15 cellular contexts compared by ENCODE assay signal in the genomic region with DNA sequence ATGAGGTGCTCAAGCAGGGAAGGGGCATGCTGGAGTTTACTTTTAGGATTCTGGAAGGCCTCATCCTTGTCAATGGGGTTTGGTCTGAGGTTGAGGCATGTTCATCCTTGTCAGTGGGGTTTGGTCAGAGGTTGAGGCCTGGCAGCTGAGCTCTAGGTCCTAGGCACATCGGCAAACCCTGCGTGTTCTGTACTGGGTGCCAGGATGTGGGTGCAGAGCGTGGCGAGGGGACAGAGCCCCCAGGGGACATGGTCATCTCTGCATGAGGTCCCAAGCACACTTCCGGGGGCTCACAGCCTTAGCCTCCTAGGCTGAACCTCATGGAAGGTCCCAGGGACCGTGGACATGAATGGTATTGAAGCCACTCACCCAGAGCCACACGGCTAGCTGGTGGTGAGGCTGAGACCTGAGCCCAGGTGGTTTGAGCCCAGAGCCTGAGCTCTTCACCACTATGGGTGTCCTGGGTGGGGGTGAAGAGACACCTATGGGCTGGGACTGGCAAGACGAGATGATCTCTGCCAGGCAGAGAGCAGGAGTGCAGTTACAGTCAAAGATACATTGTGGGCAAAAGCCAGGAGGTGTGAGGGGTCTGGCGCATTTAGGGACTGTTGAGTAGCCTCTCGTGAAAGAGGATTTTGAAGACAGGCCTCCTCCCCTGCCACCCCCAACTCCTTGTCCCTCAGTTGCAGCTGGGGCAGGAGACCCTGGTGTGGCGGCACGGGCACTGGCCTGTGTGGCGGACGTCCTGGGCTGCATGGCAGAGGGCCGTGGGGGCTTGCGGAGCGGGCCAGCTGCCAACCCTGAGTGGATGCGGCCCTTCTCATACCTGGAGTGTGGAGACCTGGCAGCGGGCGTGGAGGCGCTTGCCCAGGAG. TPM values are rescaled to one million over a fixed set of nuclear protein-coding genes. Genes with fewer than 3 reads are reported as not detected.
DNase-seq lines count a peak whose midpoint lies in the region; ATAC-seq and TF ChIP-seq lines count a peak whose summit lies in the region.
"Had no signal": no experiment of that assay in that cellular context is flagged by ENCODE, and none has a peak within 500 bp of the region (broad histone marks: within the 10 kb centered on the region; RNA-seq: fewer than 3 reads in every experiment).

No MANE protein-coding gene starts in this region.

- H2BK5ac ChIP-seq in IMR-90 (ENCODE audit: low read depth, low read length, poor library complexity, severe bottlenecking) = no peak overlapping the region

- H3K9me3 ChIP-seq in IMR-90 (ENCODE audit: control insufficient read depth, insufficient read depth, low read length) = no peaks in the 10 kb centered on the region
- H3K9me3 ChIP-seq in osteoblast (ENCODE audit: low read depth, low read length) = no peaks in the 10 kb centered on the region
- H3K9me3 ChIP-seq: ovary, spleen had no signal

- H3K4me3 Mint-ChIP-seq in activated CD8-positive, alpha-beta memory T cell treated with anti-CD3 and anti-CD28 coated beads, Interleukin-2, amount 10 ng/mL, durations not matched to agents 7 days and 5 days = no peak overlapping the region
- H3K4me3 Mint-ChIP-seq in activated T-helper 1 cell treated with anti-CD3 and anti-CD28 coated beads, Interleukin-12 subunit alpha, Interleukin-12 subunit beta, Interleukin-2, Interleukin-4 antibody, amounts not matched to agents 30 ng/mL and 10 ng/mL and 1 ng/mL, durations not matched to agents 14 hours and 24 hours and 36 hours = no peak overlapping the region
- H3K4me3 Mint-ChIP-seq: activated naive CD8-positive, alpha-beta T cell treated with anti-CD3 and anti-CD28 coated beads, Interleukin-2, amount 10 ng/mL, durations not matched to agents 7 days and 5 days had no signal

- H3K27me3 Mint-ChIP-seq in activated CD8-positive, alpha-beta memory T cell treated with anti-CD3 and anti-CD28 coated beads, Interleukin-2, amount 10 ng/mL, durations not matched to agents 7 days and 5 days = no peaks in the 10 kb centered on the region
- no peaks in the 10 kb centered on the region for H3K27me3 Mint-ChIP-seq in activated T-helper 1 cell treated with anti-CD3 and anti-CD28 coated beads, Interleukin-12 subunit alpha, Interleukin-12 subunit beta, Interleukin-2, Interleukin-4 antibody, amounts not matched to agents 30 ng/mL and 10 ng/mL and 1 ng/mL, durations not matched to agents 14 hours and 24 hours and 36 hours (ENCODE audit: insufficient read depth)
- H3K27me3 Mint-ChIP-seq: activated naive CD8-positive, alpha-beta T cell treated with anti-CD3 and anti-CD28 coated beads, Interleukin-2, amount 10 ng/mL, durations not matched to agents 7 days and 5 days had no signal

- H3K4me3 ChIP-seq in IMR-90 (ENCODE audit: insufficient read depth, low read depth, low read length) (no peak overlapping the region), osteoblast (ENCODE audit: insufficient read depth, low read length) (no peak overlapping the region)
- H3K4me3 ChIP-seq: ovary, spleen had no signal

- no peak overlapping the region for H2BK15ac ChIP-seq in IMR-90 (ENCODE audit: low read depth, low read length)

- H3K4me2 ChIP-seq in IMR-90 (ENCODE audit: low read depth, low read length) (no peak overlapping the region), osteoblast (ENCODE audit: insufficient read depth, low read length) (no peak overlapping the region)

- no peak for TF ChIP-seq POLR2A in IMR-90 (IDR thresholded peaks at IDR 0.05; ENCODE audit: low read depth, low read length)

- no peak for DNase-seq in activated CD8-positive, alpha-beta memory T cell treated with anti-CD3 and anti-CD28 coated beads, Interleukin-2, amount 10 ng/mL, durations not matched to agents 7 days and 5 days
- no peak for DNase-seq in activated CD8-positive, alpha-beta memory T cell treated with anti-CD3 and anti-CD28 coated beads for 24 hours
- DNase-seq in IMR-90 (no peak), osteoblast (ENCODE audit: insufficient read length, low spot score, missing footprints) (peak; percentile 76), GF-D8 (lab: John Stamatoyannopoulos, UW) (no peak), UCSD-AML1 (lab: John Stamatoyannopoulos, UW; ENCODE audit: unreplicated experiment) (no peak), retina (no peak)
- DNase-seq in activated T-helper 1 cell treated with anti-CD3 and anti-CD28 coated beads, Interleukin-12 subunit alpha, Interleukin-12 subunit beta, Interleukin-2, Interleukin-4 antibody, amounts not matched to agents 30 ng/mL and 10 ng/mL and 1 ng/mL, durations not matched to agents 14 hours and 24 hours and 36 hours (ENCODE audit: low spot score) = no peak
- DNase-seq: activated naive CD8-positive, alpha-beta T cell treated with anti-CD3 and anti-CD28 coated beads, Interleukin-2, amount 10 ng/mL, durations not matched to agents 7 days and 5 days; glutamatergic neuron; NCI-H2081 treated with DMSO at 0.1 percent for 48 hours; NCI-H774; ovary; SHP77 treated with DMSO at 0.1 percent for 48 hours; spleen had no signal

- in situ Hi-C loops in IMR-90 (cut with MboI; ENCODE audit: low sequenced_read_pairs) = no loop called here

- no peak overlapping the region for H4K8ac ChIP-seq in IMR-90 (ENCODE audit: low read depth in 2 of 2, low read length in 2 of 2)

- TF ChIP-seq RAD21 in IMR-90 (IDR thresholded peaks at IDR 0.05; ENCODE audit: low read length) = no peak

- H2AK5ac ChIP-seq in IMR-90 (ENCODE audit: low read depth, low read length) = no peak overlapping the region

- H3K4me1 Mint-ChIP-seq in activated CD8-positive, alpha-beta memory T cell treated with anti-CD3 and anti-CD28 coated beads, Interleukin-2, amount 10 ng/mL, durations not matched to agents 7 days and 5 days = peaks cover 29% of the 10 kb centered on the region
- peaks cover 22% of the 10 kb centered on the region for H3K4me1 Mint-ChIP-seq in activated T-helper 1 cell treated with anti-CD3 and anti-CD28 coated beads, Interleukin-12 subunit alpha, Interleukin-12 subunit beta, Interleukin-2, Interleukin-4 antibody, amounts not matched to agents 30 ng/mL and 10 ng/mL and 1 ng/mL, durations not matched to agents 14 hours and 24 hours and 36 hours (ENCODE audit: low read depth)

- no peak overlapping the region for H3K4ac ChIP-seq in IMR-90 (ENCODE audit: low read depth, low read length)

- no TSS peak for BruUV-seq in IMR-90 (replicated peaks; lab: Mats Ljungman, UMichigan)

- H2BK120ac ChIP-seq in IMR-90 (ENCODE audit: low read depth, low read length) = no peak overlapping the region

- H3K4me1 ChIP-seq in IMR-90 (ENCODE audit: control insufficient read depth, insufficient read depth, low read length) = peaks cover 6% of the 10 kb centered on the region
- H3K4me1 ChIP-seq in osteoblast (ENCODE audit: insufficient read depth, low read length) = peaks cover 9% of the 10 kb centered on the region

- no peak overlapping the region for H3K56ac ChIP-seq in IMR-90 (ENCODE audit: extremely low read depth, insufficient read depth, low read length)

- intact Hi-C loops in IMR-90 (cut with micrococcal nuclease) = no loop called here
- intact Hi-C loops in activated T-helper 1 cell treated with anti-CD3 and anti-CD28 coated beads, Interleukin-12 subunit alpha, Interleukin-12 subunit beta, Interleukin-2, Interleukin-4 antibody, amounts not matched to agents 30 ng/mL and 10 ng/mL and 1 ng/mL, durations not matched to agents 14 hours and 24 hours and 36 hours (cut with micrococcal nuclease) = no loop called here

- no peak overlapping the region for H3K23ac ChIP-seq in IMR-90 (ENCODE audit: low read depth, low read length)

- no peak overlapping the region for H3K27ac ChIP-seq in IMR-90 (ENCODE audit: insufficient read depth, low read length)
- H3K27ac ChIP-seq in osteoblast (ENCODE audit: low read depth, low read length) = no peak overlapping the region
- H3K27ac ChIP-seq: ovary, spleen had no signal

- dilution Hi-C loops in IMR-90 (cut with HindIII; ENCODE audit: low sequenced_read_pairs, unreplicated experiment) = no loop called here

- H3K27me3 ChIP-seq in IMR-90 (ENCODE audit: control insufficient read depth, insufficient read depth, low read length) = no peaks in the 10 kb centered on the region
- H3K27me3 ChIP-seq in osteoblast (ENCODE audit: insufficient read depth, low read length) = no peaks in the 10 kb centered on the region
- H3K27me3 ChIP-seq: ovary, spleen had no signal

- CTCF ChIA-PET in activated CD8-positive, alpha-beta memory T cell treated with anti-CD3 and anti-CD28 coated beads, Interleukin-2, amount 10 ng/mL, durations not matched to agents 7 days and 5 days (lab: Charles Lee) = no interaction called here
- CTCF ChIA-PET in IMR-90 (lab: Yijun Ruan, JAX) = no interaction called here

- H2AFZ ChIP-seq in IMR-90 (replicated peaks; ENCODE audit: low read length, poor library complexity) (no peak overlapping the region), osteoblast (ENCODE audit: low read length) (no peak overlapping the region)

- 0 out of 2 replicates have a peak, but pooled peaks cover 8% of the 10 kb centered on the region for H3K9me1 ChIP-seq in IMR-90 (ENCODE audit: insufficient read depth, low read length)

- H2AK9ac ChIP-seq in IMR-90 (replicated peaks; ENCODE audit: low read depth, low read length, poor library complexity) = peak overlapping the region; percentile 9

- no peak overlapping the region for H4K5ac ChIP-seq in IMR-90 (ENCODE audit: low read depth, low read length)

- H4K20me1 ChIP-seq in IMR-90 (ENCODE audit: insufficient read depth, low read length) (no peaks in the 10 kb centered on the region), osteoblast (ENCODE audit: insufficient read depth, low read length) (no peaks in the 10 kb centered on the region)

- H3K27ac Mint-ChIP-seq in activated CD8-positive, alpha-beta memory T cell treated with anti-CD3 and anti-CD28 coated beads, Interleukin-2, amount 10 ng/mL, durations not matched to agents 7 days and 5 days = peak overlapping the region; percentile 47
- H3K27ac Mint-ChIP-seq in activated T-helper 1 cell treated with anti-CD3 and anti-CD28 coated beads, Interleukin-12 subunit alpha, Interleukin-12 subunit beta, Interleukin-2, Interleukin-4 antibody, amounts not matched to agents 30 ng/mL and 10 ng/mL and 1 ng/mL, durations not matched to agents 14 hours and 24 hours and 36 hours = peak overlapping the region; percentile 50
- H3K27ac Mint-ChIP-seq: activated naive CD8-positive, alpha-beta T cell treated with anti-CD3 and anti-CD28 coated beads, Interleukin-2, amount 10 ng/mL, durations not matched to agents 7 days and 5 days had no signal

- H4K91ac ChIP-seq in IMR-90 (ENCODE audit: insufficient read depth, low read depth, low read length) = no peak overlapping the region

- WGBS in IMR-90 (ENCODE audit: extremely low coverage in 2 of 2, insufficient read length in 1 of 2), 2 experiments = 95% methylated on average over 9 of the region's 21 CpGs; no CpG with 5 or more reads in 1 of the 2 experiments

- peaks cover 0 to 4% of the 10 kb centered on the region in 2 experiments; a peak in 1 of 4 replicates for H3K79me1 ChIP-seq in IMR-90 (ENCODE audit: low read depth in 1 of 2, low read length in 2 of 2)

- POLR2A ChIA-PET in IMR-90 (lab: Charles Lee; ENCODE audit: unreplicated experiment) = no interaction called here

- H3K36me3 Mint-ChIP-seq in activated CD8-positive, alpha-beta memory T cell treated with anti-CD3 and anti-CD28 coated beads, Interleukin-2, amount 10 ng/mL, durations not matched to agents 7 days and 5 days = peaks cover 2% of the 10 kb centered on the region
- H3K36me3 Mint-ChIP-seq in activated T-helper 1 cell treated with anti-CD3 and anti-CD28 coated beads, Interleukin-12 subunit alpha, Interleukin-12 subunit beta, Interleukin-2, Interleukin-4 antibody, amounts not matched to agents 30 ng/mL and 10 ng/mL and 1 ng/mL, durations not matched to agents 14 hours and 24 hours and 36 hours (ENCODE audit: low read depth) = peaks cover 14% of the 10 kb centered on the region
- H3K36me3 Mint-ChIP-seq: activated naive CD8-positive, alpha-beta T cell treated with anti-CD3 and anti-CD28 coated beads, Interleukin-2, amount 10 ng/mL, durations not matched to agents 7 days and 5 days had no signal

- no peak overlapping the region for H2BK20ac ChIP-seq in IMR-90 (ENCODE audit: low read depth, low read length)

- no peak for ATAC-seq in activated CD8-positive, alpha-beta memory T cell treated with anti-CD3 and anti-CD28 coated beads, Interleukin-2, amount 10 ng/mL, durations not matched to agents 7 days and 5 days
- ATAC-seq in IMR-90 (ENCODE audit: low read depth) = no peak

- TF ChIP-seq CTCF in IMR-90 (conservative IDR thresholded peaks at IDR 0.05; ENCODE audit: low read depth, low read length) (no peak), osteoblast (IDR thresholded peaks at IDR 0.05; ENCODE audit: extremely low read depth, low read depth, low read length) (no peak)

- H3K14ac ChIP-seq in IMR-90 (replicated peaks; ENCODE audit: low read depth, low read length) = no peak overlapping the region

- no peak overlapping the region for H3K9ac ChIP-seq in IMR-90 (ENCODE audit: low read depth, low read length)

- no peaks in the 10 kb centered on the region for H3K9me3 Mint-ChIP-seq in activated CD8-positive, alpha-beta memory T cell treated with anti-CD3 and anti-CD28 coated beads, Interleukin-2, amount 10 ng/mL, durations not matched to agents 7 days and 5 days (ENCODE audit: low read depth)
- no peaks in the 10 kb centered on the region for H3K9me3 Mint-ChIP-seq in activated T-helper 1 cell treated with anti-CD3 and anti-CD28 coated beads, Interleukin-12 subunit alpha, Interleukin-12 subunit beta, Interleukin-2, Interleukin-4 antibody, amounts not matched to agents 30 ng/mL and 10 ng/mL and 1 ng/mL, durations not matched to agents 14 hours and 24 hours and 36 hours
- H3K9me3 Mint-ChIP-seq: activated naive CD8-positive, alpha-beta T cell treated with anti-CD3 and anti-CD28 coated beads, Interleukin-2, amount 10 ng/mL, durations not matched to agents 7 days and 5 days had no signal

- H3K36me3 ChIP-seq in IMR-90 (ENCODE audit: control insufficient read depth, insufficient read depth, low read length) = peaks cover 15% of the 10 kb centered on the region
- H3K36me3 ChIP-seq in osteoblast (ENCODE audit: insufficient read depth, low read length) = peaks cover 4% of the 10 kb centered on the region

- no peaks in the 10 kb centered on the region for H3K79me2 ChIP-seq in osteoblast (ENCODE audit: insufficient read depth, low read length)

- no peak overlapping the region for H3K18ac ChIP-seq in IMR-90 (ENCODE audit: low read depth, low read length)

RNA-seq across cellular contexts. Expression of gene FCSK, which starts 19.3 kb away (rescaled TPM):
- 10 to 100 TPM; 17.8 to 20.9 TPM for total RNA-seq in activated CD8-positive, alpha-beta memory T cell treated with anti-CD3 and anti-CD28 coated beads, Interleukin-2, amount 10 ng/mL, durations not matched to agents 7 days and 5 days
- total RNA-seq in IMR-90 (2012; rRNA removed) = 5.3 and 6.1 TPM in 2 replicates
- polyA plus RNA-seq in IMR-90 (2012; rRNA removed) = 7.2 and 8.3 TPM in 2 replicates
- 2.9 and 5.1 TPM in 2 replicates for polyA plus RNA-seq in IMR-90 (2012; cell fraction: cytosol; rRNA removed)
- polyA plus RNA-seq in IMR-90 (2012; cell fraction: nucleus; rRNA removed; ENCODE audit: low replicate concordance) = 37.1 and 78.4 TPM in 2 replicates
- total RNA-seq in activated T-helper 1 cell treated with anti-CD3 and anti-CD28 coated beads, Interleukin-12 subunit alpha, Interleukin-12 subunit beta, Interleukin-2, Interleukin-4 antibody, amounts not matched to agents 30 ng/mL and 10 ng/mL and 1 ng/mL, durations not matched to agents 14 hours and 24 hours and 36 hours = 19.7 and 21.0 TPM in 2 replicates
- 10.3 and 11.9 TPM in 2 replicates for total RNA-seq in osteoblast

RNA-seq across cellular contexts. Expression of gene ST3GAL2, which starts 34.8 kb away (rescaled TPM):
- total RNA-seq in activated CD8-positive, alpha-beta memory T cell treated with anti-CD3 and anti-CD28 coated beads, Interleukin-2, amount 10 ng/mL, durations not matched to agents 7 days and 5 days = 10 to 100 TPM; 23.6 to 34.2 TPM
- total RNA-seq in IMR-90 (2012; rRNA removed) (16.4 and 17.4 TPM in 2 replicates), osteoblast (22.4 and 22.7 TPM in 2 replicates)
- 17.7 and 18.3 TPM in 2 replicates for polyA plus RNA-seq in IMR-90 (2012; rRNA removed)
- polyA plus RNA-seq in IMR-90 (2012; cell fraction: cytosol; rRNA removed) = 13.0 and 21.7 TPM in 2 replicates
- polyA plus RNA-seq in IMR-90 (2012; cell fraction: nucleus; rRNA removed; ENCODE audit: low replicate concordance) = 13.5 and 18.2 TPM in 2 replicates
- 35.6 and 37.7 TPM in 2 replicates for total RNA-seq in activated T-helper 1 cell treated with anti-CD3 and anti-CD28 coated beads, Interleukin-12 subunit alpha, Interleukin-12 subunit beta, Interleukin-2, Interleukin-4 antibody, amounts not matched to agents 30 ng/mL and 10 ng/mL and 1 ng/mL, durations not matched to agents 14 hours and 24 hours and 36 hours

RNA-seq across cellular contexts. Expression of gene COG4, which starts 49.7 kb away (rescaled TPM):
- total RNA-seq in activated CD8-positive, alpha-beta memory T cell treated with anti-CD3 and anti-CD28 coated beads, Interleukin-2, amount 10 ng/mL, durations not matched to agents 7 days and 5 days = 10 to 100 TPM; 67.3 to 72.5 TPM
- total RNA-seq in IMR-90 (2012; rRNA removed) (85.0 and 96.1 TPM in 2 replicates), osteoblast (51.3 and 61.5 TPM in 2 replicates)
- polyA plus RNA-seq in IMR-90 (2012; rRNA removed) = 47.5 and 49.7 TPM in 2 replicates
- 71.3 and 112 TPM in 2 replicates for polyA plus RNA-seq in IMR-90 (2012; cell fraction: cytosol; rRNA removed)
- 77.5 and 117 TPM in 2 replicates for polyA plus RNA-seq in IMR-90 (2012; cell fraction: nucleus; rRNA removed; ENCODE audit: low replicate concordance)
- total RNA-seq in activated T-helper 1 cell treated with anti-CD3 and anti-CD28 coated beads, Interleukin-12 subunit alpha, Interleukin-12 subunit beta, Interleukin-2, Interleukin-4 antibody, amounts not matched to agents 30 ng/mL and 10 ng/mL and 1 ng/mL, durations not matched to agents 14 hours and 24 hours and 36 hours = 42.5 and 44.1 TPM in 2 replicates

RNA-seq across cellular contexts. Expression of gene SF3B3, which starts 49.9 kb away (rescaled TPM):
- total RNA-seq in activated CD8-positive, alpha-beta memory T cell treated with anti-CD3 and anti-CD28 coated beads, Interleukin-2, amount 10 ng/mL, durations not matched to agents 7 days and 5 days = 100 to 1,000 TPM; 407 to 541 TPM
- total RNA-seq in IMR-90 (2012; rRNA removed) = 97.9 and 112 TPM in 2 replicates
- 123 and 134 TPM in 2 replicates for polyA plus RNA-seq in IMR-90 (2012; rRNA removed)
- polyA plus RNA-seq in IMR-90 (2012; cell fraction: cytosol; rRNA removed) = 57.4 and 93.9 TPM in 2 replicates
- polyA plus RNA-seq in IMR-90 (2012; cell fraction: nucleus; rRNA removed; ENCODE audit: low replicate concordance) = 86.5 and 136 TPM in 2 replicates
- total RNA-seq in activated T-helper 1 cell treated with anti-CD3 and anti-CD28 coated beads, Interleukin-12 subunit alpha, Interleukin-12 subunit beta, Interleukin-2, Interleukin-4 antibody, amounts not matched to agents 30 ng/mL and 10 ng/mL and 1 ng/mL, durations not matched to agents 14 hours and 24 hours and 36 hours = 532 and 545 TPM in 2 replicates
- 123 and 142 TPM in 2 replicates for total RNA-seq in osteoblast
